18 cellular contexts compared by ENCODE assay signal in the genomic region with DNA sequence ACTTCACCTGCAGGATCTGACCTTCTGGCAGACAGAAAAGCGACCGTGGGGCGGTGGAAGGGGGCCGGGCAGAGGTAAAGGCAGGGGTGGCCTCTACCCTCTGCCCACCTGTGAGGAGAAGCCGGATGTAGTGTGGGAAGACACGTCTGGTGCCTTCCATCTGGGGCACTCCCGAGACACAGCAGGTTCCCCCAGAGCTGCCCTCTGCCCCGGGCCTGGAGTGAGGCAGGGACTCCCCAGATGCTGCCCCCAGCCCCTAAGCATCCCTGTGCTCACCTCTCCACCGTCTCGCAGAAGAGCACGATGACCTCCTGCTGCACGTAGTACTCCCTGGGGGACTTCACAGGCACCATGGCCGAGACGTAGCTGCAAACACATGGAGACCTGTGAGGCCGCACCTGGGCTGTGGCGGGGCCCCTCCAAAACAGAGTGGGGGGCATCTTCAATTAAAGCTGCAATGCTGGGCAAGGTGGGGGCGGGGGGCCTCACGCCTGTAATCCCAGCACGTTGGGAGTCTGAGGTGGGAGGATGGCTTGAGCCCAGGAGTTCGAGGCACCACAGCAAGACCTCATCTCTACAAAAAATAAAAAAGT.
A peak's percentile ranks its signal among the peaks of the same experiment; 100 is the strongest.
DNase-seq lines count a peak whose midpoint lies in the region; ATAC-seq and TF ChIP-seq lines count a peak whose summit lies in the region.
"Had no signal": no experiment of that assay in that cellular context is flagged by ENCODE, and none has a peak within 500 bp of the region (broad histone marks: within the 10 kb centered on the region; RNA-seq: fewer than 3 reads in every experiment).

No MANE protein-coding gene starts in this region.

- no peak overlapping the region for H3K4me3 ChIP-seq in lung
- no peak overlapping the region for H3K4me3 ChIP-seq in smooth muscle cell
- H3K4me3 ChIP-seq in lower lobe of right lung: no peak overlapping the region
- no peak overlapping the region for H3K4me3 ChIP-seq in HAP-1
- H3K4me3 ChIP-seq: Peyer's patch had no signal

- H3K9me3 Mint-ChIP-seq in T-helper 2 cell treated with Interferon-gamma antibody and Interleukin-4, amounts not matched to agents 5 μg/mL and 100 μg/mL, for 36 hours: no peaks in the 10 kb centered on the region
- H3K9me3 Mint-ChIP-seq in chondrocyte (ENCODE audit: low read depth): no peaks in the 10 kb centered on the region
- H3K9me3 Mint-ChIP-seq: IgD-negative memory B cell had no signal

- in situ Hi-C loops in HAP-1 (cut with MboI; ENCODE audit: low sequenced_read_pairs): no loop called here

- H3K36me3 Mint-ChIP-seq in T-helper 2 cell treated with Interferon-gamma antibody and Interleukin-4, amounts not matched to agents 5 μg/mL and 100 μg/mL, for 36 hours (ENCODE audit: low read depth): no peaks in the 10 kb centered on the region
- peaks cover 4% of the 10 kb centered on the region for H3K36me3 Mint-ChIP-seq in chondrocyte (ENCODE audit: low read depth)
- H3K36me3 Mint-ChIP-seq: IgD-negative memory B cell had no signal

- intact Hi-C loops in lower lobe of right lung (cut with DNase I): no loop called here

- WGBS in lung, 2 donors: 90 to 94% methylated on average over 20 of the region's 20 CpGs
- 82% methylated on average over 17 of the region's 20 CpGs for WGBS in smooth muscle cell (ENCODE audit: low lambda C conversion rate)

- H3K4me1 Mint-ChIP-seq in T-helper 2 cell treated with Interferon-gamma antibody and Interleukin-4, amounts not matched to agents 5 μg/mL and 100 μg/mL, for 36 hours (ENCODE audit: low read depth): no peaks in the 10 kb centered on the region
- H3K4me1 Mint-ChIP-seq in chondrocyte (ENCODE audit: low read depth): no peaks in the 10 kb centered on the region

- no peaks in the 10 kb centered on the region for H3F3A ChIP-seq in smooth muscle cell (ENCODE audit: low read depth)

- H3K9me3 ChIP-seq in lung (ENCODE audit: control insufficient read depth in 2 of 2, insufficient read depth in 1 of 2, low read length in 1 of 2): no peaks in the 10 kb centered on the region
- H3K9me3 ChIP-seq in smooth muscle cell (replicated peaks; ENCODE audit: low read depth): no peaks in the 10 kb centered on the region
- no peaks in the 10 kb centered on the region for H3K9me3 ChIP-seq in lower lobe of right lung
- no peaks in the 10 kb centered on the region for H3K9me3 ChIP-seq in HAP-1
- H3K9me3 ChIP-seq: Peyer's patch had no signal

- H3K9ac ChIP-seq in smooth muscle cell (ENCODE audit: low read depth): no peak overlapping the region

- H3K27me3 ChIP-seq in lung (ENCODE audit: control insufficient read depth, insufficient read depth): no peaks in the 10 kb centered on the region
- peaks cover 7% of the 10 kb centered on the region for H3K27me3 ChIP-seq in smooth muscle cell (ENCODE audit: low read depth)
- no peaks in the 10 kb centered on the region for H3K27me3 ChIP-seq in lower lobe of right lung (ENCODE audit: low read depth)
- no peaks in the 10 kb centered on the region for H3K27me3 ChIP-seq in HAP-1 (ENCODE audit: low read depth)
- H3K27me3 ChIP-seq: Peyer's patch had no signal

- peak; percentile 1 for DNase-seq in T-helper 2 cell treated with Interferon-gamma antibody and Interleukin-4, amounts not matched to agents 5 μg/mL and 100 μg/mL, for 36 hours (ENCODE audit: low spot score)
- DNase-seq in T-helper 2 cell (no peak), AG20443 (ENCODE audit: low spot score) (peak; percentile 8), chondrocyte (ENCODE audit: low spot score) (peak; percentile 72), lung (ENCODE audit: low spot score) (peak; percentile 21), smooth muscle cell (lab: John Stamatoyannopoulos, UW; ENCODE audit: unreplicated experiment) (no peak), lower lobe of right lung (no peak), HAP-1 (ENCODE audit: low spot score in 2 of 2) (no peak)
- DNase-seq: DMS153, EL, MV-4-11, NCI-H1417 treated with DMSO at 0.1 percent for 48 hours, NCI-H2029 treated with DMSO at 0.1 percent for 48 hours, NCI-H510A treated with DMSO at 0.1 percent for 48 hours had no signal

- TF ChIP-seq CTCF in chondrocyte (IDR thresholded peaks at IDR 0.05) (no peak), lung (IDR thresholded peaks at IDR 0.05; ENCODE audit: control extremely low read depth, extremely low read depth) (no peak), smooth muscle cell (IDR thresholded peaks at IDR 0.05; ENCODE audit: borderline replicate concordance, insufficient read depth, poor library complexity, severe bottlenecking) (no peak), lower lobe of right lung (IDR thresholded peaks at IDR 0.05) (no peak)

- no peak overlapping the region for H3K4me2 ChIP-seq in smooth muscle cell

- no peak overlapping the region for H3K27ac Mint-ChIP-seq in T-helper 2 cell treated with Interferon-gamma antibody and Interleukin-4, amounts not matched to agents 5 μg/mL and 100 μg/mL, for 36 hours
- H3K27ac Mint-ChIP-seq in chondrocyte (ENCODE audit: unreplicated experiment): no peak overlapping the region
- H3K27ac Mint-ChIP-seq: IgD-negative memory B cell had no signal

- no peak overlapping the region for H3K27ac ChIP-seq in lung (ENCODE audit: low read depth in 1 of 2, low read length in 1 of 2)
- H3K27ac ChIP-seq in smooth muscle cell (ENCODE audit: low read depth): no peak overlapping the region
- H3K27ac ChIP-seq in lower lobe of right lung: no peak overlapping the region
- H3K27ac ChIP-seq: 22Rv1, C4-2B, Peyer's patch had no signal

- H2AFZ ChIP-seq in smooth muscle cell (ENCODE audit: low read depth): no peak overlapping the region

- no peak for ATAC-seq in lung (ENCODE audit: insufficient read depth, low FRiP score)
- no peak for ATAC-seq in lower lobe of right lung

- H3K4me1 ChIP-seq in lung (ENCODE audit: control insufficient read depth in 2 of 2, insufficient read depth in 2 of 2, low read length in 2 of 2) (no peaks in the 10 kb centered on the region), smooth muscle cell (ENCODE audit: low read depth) (no peaks in the 10 kb centered on the region), lower lobe of right lung (peaks cover 9% of the 10 kb centered on the region), HAP-1 (no peaks in the 10 kb centered on the region)

- H3K27me3 Mint-ChIP-seq in T-helper 2 cell treated with Interferon-gamma antibody and Interleukin-4, amounts not matched to agents 5 μg/mL and 100 μg/mL, for 36 hours (ENCODE audit: low read depth): no peaks in the 10 kb centered on the region
- H3K27me3 Mint-ChIP-seq in chondrocyte (ENCODE audit: low read depth): no peaks in the 10 kb centered on the region
- H3K27me3 Mint-ChIP-seq: IgD-negative memory B cell had no signal

- no peak overlapping the region for H3K4me3 Mint-ChIP-seq in T-helper 2 cell treated with Interferon-gamma antibody and Interleukin-4, amounts not matched to agents 5 μg/mL and 100 μg/mL, for 36 hours
- no peak overlapping the region for H3K4me3 Mint-ChIP-seq in chondrocyte (ENCODE audit: unreplicated experiment)
- H3K4me3 Mint-ChIP-seq: IgD-negative memory B cell had no signal

- H3K36me3 ChIP-seq in lung (ENCODE audit: control insufficient read depth in 2 of 2, insufficient read depth in 2 of 2, low read length in 2 of 2) (peaks cover 0 to 13% of the 10 kb centered on the region in 2 donors), smooth muscle cell (ENCODE audit: low read depth) (no peaks in the 10 kb centered on the region), lower lobe of right lung (peaks cover 7% of the 10 kb centered on the region), HAP-1 (replicated peaks) (no peaks in the 10 kb centered on the region)

- H3K79me2 ChIP-seq in smooth muscle cell (ENCODE audit: low read depth): no peaks in the 10 kb centered on the region

- no peaks in the 10 kb centered on the region for H4K20me1 ChIP-seq in smooth muscle cell (ENCODE audit: low read depth)

Comparison
In these comparisons a context has a peak if more than half of its experiments do, and no peak if none do; other contexts are left out.
1. DNase-seq: peak in T-helper 2 cell treated with Interferon-gamma antibody and Interleukin-4, amounts not matched to agents 5 μg/mL and 100 μg/mL, for 36 hours (single experiment), AG20443 (single experiment), chondrocyte (single experiment) and lung (single experiment); none in T-helper 2 cell (0 of 5), smooth muscle cell (single experiment), lower lobe of right lung (single experiment) and HAP-1 (0 of 2).